ENCODE assay signal across 21 cellular contexts in the genomic region with DNA sequence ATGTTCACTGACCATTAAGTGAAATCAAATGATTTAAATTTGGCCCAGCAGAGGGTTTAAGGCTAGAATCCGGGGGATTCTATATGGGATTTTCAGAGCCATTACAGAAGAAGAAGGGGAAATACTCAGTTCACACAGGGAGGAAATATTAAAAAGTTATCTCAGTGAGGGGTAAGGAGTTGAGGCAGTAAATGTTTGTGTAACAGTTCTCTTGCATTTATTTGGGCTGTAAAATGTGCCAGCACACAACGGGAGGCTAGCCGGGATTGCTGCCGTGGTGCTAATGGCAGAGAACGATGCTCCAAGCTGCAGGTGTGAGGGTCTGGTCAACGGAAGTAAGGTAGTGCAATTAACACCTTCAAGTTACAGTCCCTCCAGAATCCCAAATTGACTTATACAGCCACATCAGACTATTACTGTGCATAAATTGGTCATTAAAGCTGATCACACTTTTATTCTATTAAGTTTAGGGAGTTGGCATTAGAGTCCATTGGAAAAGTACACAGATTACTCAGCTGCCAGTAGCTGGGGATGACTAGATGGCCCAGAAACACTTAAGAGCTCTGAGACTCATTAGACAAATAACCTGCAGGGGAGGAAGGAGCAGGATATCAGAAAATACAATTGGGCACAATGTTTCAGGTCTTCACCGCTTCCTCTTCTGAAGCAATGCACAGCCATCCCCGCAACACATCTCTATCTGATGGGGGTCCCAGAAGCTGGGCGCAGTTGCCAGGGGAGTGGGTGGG. TPM values are rescaled to one million over a fixed set of nuclear protein-coding genes. Genes with fewer than 3 reads are reported as not detected.
A peak's percentile ranks its signal among the peaks of the same experiment; 100 is the strongest.
DNase-seq lines count a peak whose midpoint lies in the region; ATAC-seq, FAIRE-seq and TF ChIP-seq lines count a peak whose summit lies in the region.
"Had no signal": no experiment of that assay in that cellular context is flagged by ENCODE, and none has a peak within 500 bp of the region (broad histone marks: within the 10 kb centered on the region; RNA-seq: fewer than 3 reads in every experiment).

No MANE protein-coding gene starts in this region.

- H3K36me3 ChIP-seq in HepG2 (replicated peaks in 1 of 2; ENCODE audit: control insufficient read depth in 1 of 2, insufficient read depth in 2 of 2, low read length in 2 of 2) (peaks cover 6 to 8% of the 10 kb centered on the region in 2 experiments; a peak in 3 of 5 replicates), right lobe of liver (no peaks in the 10 kb centered on the region)

- no peak overlapping the region for H3K4me2 ChIP-seq in HepG2 (ENCODE audit: low read depth, low read length)
- H3K4me2 ChIP-seq: BLaER1 had no signal

- H3K27me3 ChIP-seq in HepG2 (ENCODE audit: control insufficient read depth in 1 of 2, insufficient read depth in 2 of 2, low read length in 2 of 2) (no peaks in the 10 kb centered on the region), right lobe of liver (no peaks in the 10 kb centered on the region)
- H3K27me3 ChIP-seq: BLaER1 had no signal

- TF ChIP-seq EP300 in HepG2 (IDR thresholded peaks at IDR 0.05; ENCODE audit: low read depth in 2 of 2, low read length in 2 of 2) = no peak
- TF ChIP-seq EP300 in HepG2 (CRISPR knock-in tag; IDR thresholded peaks at IDR 0.05; ENCODE audit: borderline replicate concordance) = no peak

- ATAC-seq in HepG2 = no peak
- ATAC-seq in right lobe of liver = no peak
- ATAC-seq: A549, K562 had no signal

- no peak overlapping the region for H3K9ac ChIP-seq in HepG2 (ENCODE audit: insufficient read depth, low read depth, low read length)
- H3K9ac ChIP-seq: BLaER1 had no signal

- TF ChIP-seq RAD21 in HepG2 (CRISPR knock-in tag; IDR thresholded peaks at IDR 0.05) = no peak

- H3K27ac ChIP-seq in HepG2 (ENCODE audit: extremely low read length, insufficient read depth, low read length) (no peak overlapping the region), right lobe of liver (no peak overlapping the region)
- H3K27ac ChIP-seq: BLaER1 had no signal

- H3K9me3 ChIP-seq in HepG2 (ENCODE audit: low read length) (no peaks in the 10 kb centered on the region), right lobe of liver (no peaks in the 10 kb centered on the region)
- H3K9me3 ChIP-seq: A549 had no signal

- no peak overlapping the region for H2AFZ ChIP-seq in HepG2 (ENCODE audit: low read length)

- POLR2A ChIA-PET in HepG2 (lab: Yijun Ruan, JAX) = no interaction called here

- 96% methylated on average over 9 of the region's 9 CpGs for WGBS in HepG2 (ENCODE audit: low lambda C conversion rate)
- 78% methylated on average over 5 of the region's 9 CpGs for WGBS in right lobe of liver (ENCODE audit: insufficient coverage, low coverage, low lambda C conversion rate, missing lambda C conversion rate)

- BruUV-seq in HepG2 (replicated peaks; lab: Mats Ljungman, UMichigan) = no TSS peak

- TF ChIP-seq CTCF in HepG2 (CRISPR knock-in tag; IDR thresholded peaks at IDR 0.05) (no peak), right lobe of liver (IDR thresholded peaks at IDR 0.05) (no peak), epithelial cell of esophagus (IDR thresholded peaks at IDR 0.05; ENCODE audit: insufficient read depth, low read depth, low read length, missing control alignments) (no peak), GM10266 (IDR thresholded peaks at IDR 0.05; ENCODE audit: control insufficient read depth, insufficient read depth, low read depth, missing control alignments) (no peak)

- no peak for FAIRE-seq in HepG2 (lab: Jason Lieb, UNC)
- FAIRE-seq: A549, D721Med, K562 had no signal

- intact Hi-C loops in HepG2 (cut with micrococcal nuclease; ENCODE audit: unreplicated experiment) (loop anchor here (5.0 kb wide), 1 partner anchor 34 kb away; no protein-coding TSS in a partner anchor), right lobe of liver (cut with DNase I) (no loop called here)

- H3K4me3 ChIP-seq in HepG2 (replicated peaks in 1 of 3; ENCODE audit: insufficient read depth in 1 of 3, low read depth in 2 of 3, low read length in 3 of 3) (no peak overlapping the region), right lobe of liver (no peak overlapping the region), epithelial cell of esophagus (ENCODE audit: low read length) (no peak overlapping the region)
- H3K4me3 ChIP-seq: A549, BLaER1, K562 had no signal

- in situ Hi-C loops in HepG2 (cut with HindIII; ENCODE audit: extremely low pct_ligation_motif_present, low pct_unique_long_range_greater_than_20kb) = loop anchor here (5.0 kb wide), 1 partner anchor 59 kb away; no protein-coding TSS in a partner anchor

- CTCF ChIA-PET in HepG2 (lab: Yijun Ruan, JAX; ENCODE audit: low intra/inter-chr PET ratio, low total read pairs) = interaction anchor here (3.4 kb wide), 1 partner anchor 58 kb away, joined by 56 read pairs; no protein-coding TSS in a partner anchor

- H4K20me1 ChIP-seq in HepG2 (ENCODE audit: insufficient read depth, low read length) = no peaks in the 10 kb centered on the region

- H3K4me1 ChIP-seq in HepG2 (ENCODE audit: insufficient read depth, low read length) (peaks cover 48% of the 10 kb centered on the region), right lobe of liver (peaks cover 0 to 29% (median 6%) of the 10 kb centered on the region in 4 donors)

- no peaks in the 10 kb centered on the region for H3K79me2 ChIP-seq in HepG2 (ENCODE audit: insufficient read depth, low read length)

- TF ChIP-seq POLR2A in HepG2 (IDR thresholded peaks at IDR 0.05; ENCODE audit: insufficient read depth in 1 of 2, low read depth in 2 of 2, low read length in 2 of 2) (no peak), right lobe of liver (IDR thresholded peaks at IDR 0.05) (no peak)

- no peak for DNase-seq in HepG2 (ENCODE audit: low spot score)
- DNase-seq in right lobe of liver = no peak
- DNase-seq in NCI-H69 (lab: John Stamatoyannopoulos, UW) = peak; percentile 29
- peak; percentile 70 for DNase-seq in epithelial cell of esophagus (ENCODE audit: low read depth)
- no peak for DNase-seq in GM10266 (ENCODE audit: extremely low spot score)
- no peak for DNase-seq in activated gamma-delta T cell (lab: John Stamatoyannopoulos, UW)
- no peak for DNase-seq in activated gamma-delta T cell treated with Interleukin-2 at 50 U/mL for 16 hours
- DNase-seq: CD4-positive, alpha-beta memory T cell; DND-41; H7; NCI-H187; NCI-H2171; NCI-H446; NCI-H748 treated with DMSO at 0.1 percent for 48 hours; RPMI8226; SIG-M5; T-helper 1 cell had no signal

TF ChIP-seq in HepG2, 621 proteins besides CTCF, POLR2A, EP300 and RAD21:
- no peak for TF ChIP-seq MTF2 (CRISPR knock-in tag; IDR thresholded peaks at IDR 0.05; ENCODE audit: borderline replicate concordance)
- TF ChIP-seq ZNF225 (CRISPR knock-in tag; IDR thresholded peaks at IDR 0.05) = 0 out of 2 replicates have a peak, but pooled peaks have one; percentile 17
- TF ChIP-seq, protein P1, sequence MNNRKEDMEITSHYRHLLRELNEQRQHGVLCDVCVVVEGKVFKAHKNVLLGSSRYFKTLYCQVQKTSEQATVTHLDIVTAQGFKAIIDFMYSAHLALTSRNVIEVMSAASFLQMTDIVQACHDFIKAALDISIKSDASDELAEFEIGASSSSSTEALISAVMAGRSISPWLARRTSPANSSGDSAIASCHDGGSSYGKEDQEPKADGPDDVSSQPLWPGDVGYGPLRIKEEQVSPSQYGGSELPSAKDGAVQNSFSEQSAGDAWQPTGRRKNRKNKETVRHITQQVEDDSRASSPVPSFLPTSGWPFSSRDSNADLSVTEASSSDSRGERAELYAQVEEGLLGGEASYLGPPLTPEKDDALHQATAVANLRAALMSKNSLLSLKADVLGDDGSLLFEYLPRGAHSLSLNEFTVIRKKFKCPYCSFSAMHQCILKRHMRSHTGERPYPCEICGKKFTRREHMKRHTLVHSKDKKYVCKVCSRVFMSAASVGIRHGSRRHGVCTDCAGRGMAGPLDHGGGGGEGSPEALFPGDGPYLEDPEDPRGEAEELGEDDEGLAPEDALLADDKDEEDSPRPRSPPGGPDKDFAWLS (CRISPR knock-in tag; IDR thresholded peaks at IDR 0.05; ENCODE audit: borderline replicate concordance) = no peak
- no peak for TF ChIP-seq ZSCAN29 (CRISPR knock-in tag; conservative IDR thresholded peaks at IDR 0.05)
TF ChIP-seq in HepG2: peak in this region for 1.

RNA-seq across cellular contexts. Expression of a gene that starts 31.3 kb away (rescaled TPM):
- total RNA-seq in HepG2 (2016; rRNA removed; fragmentation: Illumina TruSeq; extraction: Trizol) (0.56 and 1.2 TPM in 2 replicates), right lobe of liver (under 1 TPM; 0.35 to 0.98 (median 0.52) TPM)
- total RNA-seq in HepG2 (2016; cell fraction: cytosol; rRNA removed; fragmentation: Illumina TruSeq; extraction: Trizol; ENCODE audit: low read depth) = 0.18 and 0.20 TPM in 2 replicates
- total RNA-seq in HepG2 (2016; cell fraction: insoluble cytoplasmic fraction; rRNA removed; fragmentation: Illumina TruSeq; extraction: Trizol) = 0.61 and 1.0 TPM in 2 replicates
- 0.52 and 0.74 TPM in 2 replicates for total RNA-seq in HepG2 (2016; cell fraction: membrane; rRNA removed; fragmentation: Illumina TruSeq; extraction: Trizol)
- total RNA-seq in HepG2 (2016; cell fraction: nucleus; rRNA removed; fragmentation: Illumina TruSeq; extraction: Trizol) = 0.88 and 1.0 TPM in 2 replicates
- polyA plus RNA-seq in HepG2 (2011; rRNA removed) = 1.3 and 1.8 TPM in 2 replicates
- 1.5 and 1.9 TPM in 2 replicates for polyA plus RNA-seq in HepG2 (2011; cell fraction: cytosol; rRNA removed)
- polyA plus RNA-seq in HepG2 (2011; cell fraction: nucleus; rRNA removed) = 3.4 and 3.6 TPM in 2 replicates
- 2.0 and 2.2 TPM in 2 replicates for polyA plus RNA-seq in HepG2 (2012)
- 0.11 TPM in 2 replicates for polyA plus RNA-seq in HepG2 (2016; cell fraction: cytosol; fragmentation: Illumina TruSeq; extraction: Trizol; ENCODE audit: low read depth)
- 0.44 and 0.60 TPM in 2 replicates for polyA plus RNA-seq in HepG2 (2016; cell fraction: insoluble cytoplasmic fraction; fragmentation: Illumina TruSeq; extraction: Trizol; ENCODE audit: low read depth)
- polyA plus RNA-seq in HepG2 (2016; cell fraction: membrane; fragmentation: Illumina TruSeq; extraction: Trizol; ENCODE audit: low read depth) = 0.29 and 0.52 TPM in 2 replicates
- polyA plus RNA-seq in HepG2 (2016; cell fraction: nucleus; fragmentation: Illumina TruSeq; extraction: Trizol; ENCODE audit: insufficient read depth, low read depth) = 0.61 and 0.77 TPM in 2 replicates
- polyA minus RNA-seq in HepG2 (2011; rRNA and poly(A)+ RNA removed; ENCODE audit: low replicate concordance) = 0.14 and 3.0 TPM in 2 replicates
- polyA minus RNA-seq in HepG2 (2011; cell fraction: cytosol; rRNA and poly(A)+ RNA removed) = 2.1 and 2.3 TPM in 2 replicates
- 4.5 and 4.8 TPM in 2 replicates for polyA minus RNA-seq in HepG2 (2011; cell fraction: nucleus; rRNA and poly(A)+ RNA removed)
- total RNA-seq: CD4-positive, alpha-beta memory T cell had no signal
- polyA plus RNA-seq: CD4-positive, alpha-beta memory T cell had no signal

Comparison
In these comparisons a context has a peak if more than half of its experiments do, and no peak if none do; other contexts are left out.
1. DNase-seq: peak in NCI-H69 (single experiment) and epithelial cell of esophagus (single experiment); none in HepG2 (single experiment), right lobe of liver (0 of 3), GM10266 (single experiment), activated gamma-delta T cell (single experiment) and activated gamma-delta T cell treated with Interleukin-2 at 50 U/mL for 16 hours (single experiment).